ENCODE assay signal across 16 cellular contexts in the genomic region with DNA sequence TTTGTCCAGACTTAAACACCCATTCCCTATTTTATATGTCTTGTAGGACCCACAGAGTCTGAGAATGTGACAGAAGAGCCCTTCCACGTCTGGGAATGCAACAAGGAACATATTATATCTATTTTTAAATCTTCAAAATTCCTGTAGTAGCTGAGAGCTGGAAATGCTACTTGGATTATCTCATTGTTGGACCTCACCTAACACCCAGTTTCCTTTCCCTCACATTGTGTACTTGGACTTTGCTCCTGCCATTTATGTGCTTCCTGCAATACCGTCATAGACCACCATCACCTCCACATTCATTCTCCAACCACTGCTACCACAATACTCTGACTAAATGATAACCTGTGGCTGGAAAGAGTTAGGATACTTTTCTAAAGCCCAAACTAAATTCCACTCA.
DNase-seq lines count a peak whose midpoint lies in the region; ATAC-seq and TF ChIP-seq lines count a peak whose summit lies in the region.
"Had no signal": no experiment of that assay in that cellular context is flagged by ENCODE, and none has a peak within 500 bp of the region (broad histone marks: within the 10 kb centered on the region; RNA-seq: fewer than 3 reads in every experiment).

No MANE protein-coding gene starts in this region.

- no peaks in the 10 kb centered on the region for H4K20me1 ChIP-seq in PC-3 (ENCODE audit: low read length)
- H4K20me1 ChIP-seq in hepatocyte (ENCODE audit: insufficient read depth, poor library complexity, severe bottlenecking) = no peaks in the 10 kb centered on the region

- H3F3A ChIP-seq in PC-3 (ENCODE audit: low read length, unreplicated experiment) = no peaks in the 10 kb centered on the region

- DNase-seq in AG10803 (ENCODE audit: low read depth) = peak; percentile 75
- peak; percentile 16 for DNase-seq in HCEC 1CT
- peak; percentile 10 for DNase-seq in PC-3
- DNase-seq in hepatocyte (ENCODE audit: low spot score) = peak; percentile 57
- no peak for DNase-seq in glutamatergic neuron
- DNase-seq in natural killer cell = no peak
- no peak for DNase-seq in heart right ventricle
- DNase-seq in SHP77 (lab: John Stamatoyannopoulos, UW) = no peak
- DNase-seq: AML-193; central memory CD4-positive, alpha-beta T cell; IMR-90; NCI-H1694 treated with DMSO at 0.1 percent for 48 hours; SW 1271 had no signal

- H3K9me2 ChIP-seq in PC-3 (replicated peaks; ENCODE audit: low read length) (no peaks in the 10 kb centered on the region), hepatocyte (replicated peaks; ENCODE audit: insufficient read depth) (no peaks in the 10 kb centered on the region)

- H3K79me2 ChIP-seq in PC-3 (ENCODE audit: low read length) (no peaks in the 10 kb centered on the region), hepatocyte (no peaks in the 10 kb centered on the region)

- intact Hi-C loops in PC-3 (cut with micrococcal nuclease) (no loop called here), natural killer cell (cut with micrococcal nuclease) (no loop called here), heart right ventricle (cut with DNase I) (no loop called here)

- H3K27ac Mint-ChIP-seq in glutamatergic neuron (ENCODE audit: unreplicated experiment) (no peak overlapping the region), natural killer cell (no peak overlapping the region)
- H3K27ac Mint-ChIP-seq: activated T-helper 1 cell treated with anti-CD3 and anti-CD28 coated beads, Interleukin-12 subunit alpha, Interleukin-12 subunit beta, Interleukin-2, Interleukin-4 antibody, amounts not matched to agents 30 ng/mL and 10 ng/mL and 1 ng/mL, durations not matched to agents 14 hours and 24 hours and 36 hours had no signal

- no peaks in the 10 kb centered on the region for H3K27me3 ChIP-seq in PC-3 (ENCODE audit: low read length)
- H3K27me3 ChIP-seq in hepatocyte = no peaks in the 10 kb centered on the region
- H3K27me3 ChIP-seq in heart right ventricle = no peaks in the 10 kb centered on the region
- H3K27me3 ChIP-seq: neutrophil had no signal

- H3K36me3 Mint-ChIP-seq in glutamatergic neuron (ENCODE audit: unreplicated experiment) (no peaks in the 10 kb centered on the region), natural killer cell (no peaks in the 10 kb centered on the region)

- no peaks in the 10 kb centered on the region for H3K36me3 ChIP-seq in PC-3 (ENCODE audit: low read depth, low read length)
- H3K36me3 ChIP-seq in hepatocyte (replicated peaks; ENCODE audit: insufficient read depth, low read depth) = no peaks in the 10 kb centered on the region
- H3K36me3 ChIP-seq in heart right ventricle = no peaks in the 10 kb centered on the region
- H3K36me3 ChIP-seq: neutrophil had no signal

- H3K4me3 ChIP-seq in AG10803 (ENCODE audit: low read length) = no peak overlapping the region
- no peak overlapping the region for H3K4me3 ChIP-seq in PC-3 (ENCODE audit: low read length)
- no peak overlapping the region for H3K4me3 ChIP-seq in hepatocyte
- H3K4me3 ChIP-seq in heart right ventricle = no peak overlapping the region

- H3K4me2 ChIP-seq in PC-3 (ENCODE audit: low read length) (no peak overlapping the region), hepatocyte (no peak overlapping the region)

- POLR2A ChIA-PET in PC-3 (lab: Charles Lee; ENCODE audit: unreplicated experiment) = no interaction called here

- H3K4me1 Mint-ChIP-seq in glutamatergic neuron (ENCODE audit: low read depth, unreplicated experiment) (no peaks in the 10 kb centered on the region), natural killer cell (no peaks in the 10 kb centered on the region)

- H3K27ac ChIP-seq in PC-3 (ENCODE audit: low read length) (no peak overlapping the region), hepatocyte (peak overlapping the region; percentile 58), heart right ventricle (no peak overlapping the region)
- H3K27ac ChIP-seq: neutrophil had no signal

- TF ChIP-seq CTCF in AG10803 (conservative IDR thresholded peaks at IDR 0.05; ENCODE audit: low read length) (0 out of 2 replicates have a peak, but pooled peaks have one; percentile 10), PC-3 (conservative IDR thresholded peaks at IDR 0.05; ENCODE audit: low read depth, low read length) (no peak), hepatocyte (IDR thresholded peaks at IDR 0.05; ENCODE audit: poor library complexity) (peak; percentile 11), glutamatergic neuron (IDR thresholded peaks at IDR 0.05; ENCODE audit: partially characterized antibody, unreplicated experiment) (no peak), natural killer cell (IDR thresholded peaks at IDR 0.05) (no peak), heart right ventricle (IDR thresholded peaks at IDR 0.05) (peak in 2 of 9 donors; percentile 13 to 21)

- H3K9ac ChIP-seq in PC-3 (ENCODE audit: low read length) = no peak overlapping the region

- ATAC-seq in PC-3 = no peak
- ATAC-seq in natural killer cell = no peak
- ATAC-seq in heart right ventricle = no peak
- ATAC-seq: left lobe of liver had no signal

- WGBS in hepatocyte (ENCODE audit: low lambda C conversion rate, missing lambda C conversion rate) = 40% methylated on average over 2 of the region's 2 CpGs
- 35 to 44% methylated on average over 2 of the region's 2 CpGs for WGBS in heart right ventricle, 2 donors

- H3K27me3 Mint-ChIP-seq in glutamatergic neuron (ENCODE audit: unreplicated experiment) (no peaks in the 10 kb centered on the region), natural killer cell (ENCODE audit: low read depth in 2 of 2) (no peaks in the 10 kb centered on the region)

- no peak overlapping the region for H2AFZ ChIP-seq in PC-3 (ENCODE audit: low read length)
- no peak overlapping the region for H2AFZ ChIP-seq in hepatocyte

- CTCF ChIA-PET in PC-3 (lab: Charles Lee) = no interaction called here

- H3K9me3 ChIP-seq in PC-3 (ENCODE audit: low read length) = no peaks in the 10 kb centered on the region
- no peaks in the 10 kb centered on the region for H3K9me3 ChIP-seq in hepatocyte (ENCODE audit: low read depth)
- peaks cover 0 to 21% (median 0%) of the 10 kb centered on the region in 11 donors for H3K9me3 ChIP-seq in heart right ventricle
- H3K9me3 ChIP-seq: neutrophil had no signal

- no TSS peak for BruUV-seq in PC-3 (replicated peaks; lab: Mats Ljungman, UMichigan)

- no peaks in the 10 kb centered on the region for H3K9me3 Mint-ChIP-seq in glutamatergic neuron (ENCODE audit: unreplicated experiment)
- H3K9me3 Mint-ChIP-seq in natural killer cell = peaks cover 15 to 22% of the 10 kb centered on the region in 2 donors
- H3K9me3 Mint-ChIP-seq: activated T-helper 1 cell treated with anti-CD3 and anti-CD28 coated beads, Interleukin-12 subunit alpha, Interleukin-12 subunit beta, Interleukin-2, Interleukin-4 antibody, amounts not matched to agents 30 ng/mL and 10 ng/mL and 1 ng/mL, durations not matched to agents 14 hours and 24 hours and 36 hours had no signal

- no peak overlapping the region for H3K4me3 Mint-ChIP-seq in glutamatergic neuron (ENCODE audit: unreplicated experiment)
- H3K4me3 Mint-ChIP-seq in natural killer cell = no peak overlapping the region
- H3K4me3 Mint-ChIP-seq: activated T-helper 1 cell treated with anti-CD3 and anti-CD28 coated beads, Interleukin-12 subunit alpha, Interleukin-12 subunit beta, Interleukin-2, Interleukin-4 antibody, amounts not matched to agents 30 ng/mL and 10 ng/mL and 1 ng/mL, durations not matched to agents 14 hours and 24 hours and 36 hours had no signal

- H3K4me1 ChIP-seq in PC-3 (ENCODE audit: insufficient read depth, low read length) = no peaks in the 10 kb centered on the region
- H3K4me1 ChIP-seq in hepatocyte (ENCODE audit: insufficient read depth) = no peaks in the 10 kb centered on the region
- no peaks in the 10 kb centered on the region for H3K4me1 ChIP-seq in heart right ventricle

Comparison
In these comparisons a context has a peak if more than half of its experiments do, and no peak if none do; other contexts are left out.
1. DNase-seq: peak in AG10803 (single experiment), HCEC 1CT (single experiment), PC-3 (single experiment) and hepatocyte (single experiment); none in glutamatergic neuron (single experiment), natural killer cell (single experiment), heart right ventricle (0 of 2) and SHP77 (0 of 2).
2. CTCF ChIP-seq: peak in AG10803 (single experiment) and hepatocyte (single experiment); none in PC-3 (single experiment), glutamatergic neuron (single experiment) and natural killer cell (single experiment).